ENCODE assay signal across 1 cellular context in the genomic region with DNA sequence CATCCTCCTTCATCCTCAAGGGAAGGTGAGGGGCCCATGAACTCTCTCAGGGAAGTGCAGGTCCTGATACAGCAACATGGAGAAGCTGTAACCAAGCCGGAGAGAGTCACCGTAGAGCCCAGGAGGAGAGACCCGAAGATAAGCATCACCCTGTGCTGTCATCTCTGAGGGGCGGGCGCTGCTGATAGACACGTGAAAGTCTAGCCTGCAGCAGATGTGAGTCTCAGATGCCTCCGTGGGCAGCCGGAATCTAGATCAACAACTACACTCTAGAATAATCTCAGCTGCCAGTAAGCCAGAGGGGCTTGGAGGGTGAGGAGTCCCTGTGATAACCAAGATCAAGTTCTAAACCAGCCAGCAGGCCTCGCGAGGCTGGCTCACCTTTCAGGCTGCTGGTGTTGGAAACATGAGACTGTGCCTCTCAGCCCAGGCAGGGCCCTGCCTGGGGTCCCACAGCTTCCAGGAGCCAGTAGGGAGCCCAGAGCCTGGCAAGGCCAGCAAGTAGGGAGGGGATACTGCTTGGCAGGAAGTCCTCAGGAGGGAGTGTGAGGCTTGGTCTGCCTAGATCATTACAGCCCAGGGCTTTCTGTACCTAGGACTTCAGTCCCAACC.
A peak's percentile ranks its signal among the peaks of the same experiment; 100 is the strongest.
TF ChIP-seq lines count a peak whose summit lies in the region.

No MANE protein-coding gene starts in this region.

TF ChIP-seq in HEK293, 187 proteins besides CTCF, POLR2A, EP300 and RAD21 (continued from another document):
- TF ChIP-seq, protein P1, sequence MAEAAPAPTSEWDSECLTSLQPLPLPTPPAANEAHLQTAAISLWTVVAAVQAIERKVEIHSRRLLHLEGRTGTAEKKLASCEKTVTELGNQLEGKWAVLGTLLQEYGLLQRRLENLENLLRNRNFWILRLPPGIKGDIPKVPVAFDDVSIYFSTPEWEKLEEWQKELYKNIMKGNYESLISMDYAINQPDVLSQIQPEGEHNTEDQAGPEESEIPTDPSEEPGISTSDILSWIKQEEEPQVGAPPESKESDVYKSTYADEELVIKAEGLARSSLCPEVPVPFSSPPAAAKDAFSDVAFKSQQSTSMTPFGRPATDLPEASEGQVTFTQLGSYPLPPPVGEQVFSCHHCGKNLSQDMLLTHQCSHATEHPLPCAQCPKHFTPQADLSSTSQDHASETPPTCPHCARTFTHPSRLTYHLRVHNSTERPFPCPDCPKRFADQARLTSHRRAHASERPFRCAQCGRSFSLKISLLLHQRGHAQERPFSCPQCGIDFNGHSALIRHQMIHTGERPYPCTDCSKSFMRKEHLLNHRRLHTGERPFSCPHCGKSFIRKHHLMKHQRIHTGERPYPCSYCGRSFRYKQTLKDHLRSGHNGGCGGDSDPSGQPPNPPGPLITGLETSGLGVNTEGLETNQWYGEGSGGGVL (tag by site-specific recombination; IDR thresholded peaks at IDR 0.05): no peak
- TF ChIP-seq ZNF623 (tag by site-specific recombination; IDR thresholded peaks at IDR 0.05): no peak
- TF ChIP-seq ZNF670 (tag by site-specific recombination; IDR thresholded peaks at IDR 0.05; ENCODE audit: low read depth): no peak
- no peak for TF ChIP-seq HOXA7 (CRISPR knock-in tag; IDR thresholded peaks at IDR 0.05; ENCODE audit: borderline replicate concordance)
- peak; percentile 59 for TF ChIP-seq ZIC2 (tag by site-specific recombination; IDR thresholded peaks at IDR 0.05)
- no peak for TF ChIP-seq ZNF311 (tag by site-specific recombination; IDR thresholded peaks at IDR 0.05; ENCODE audit: borderline replicate concordance)
- TF ChIP-seq ZNF433 (tag by site-specific recombination; IDR thresholded peaks at IDR 0.05; ENCODE audit: low read depth): no peak
